8 cellular contexts compared by ENCODE assay signal in the genomic region with DNA sequence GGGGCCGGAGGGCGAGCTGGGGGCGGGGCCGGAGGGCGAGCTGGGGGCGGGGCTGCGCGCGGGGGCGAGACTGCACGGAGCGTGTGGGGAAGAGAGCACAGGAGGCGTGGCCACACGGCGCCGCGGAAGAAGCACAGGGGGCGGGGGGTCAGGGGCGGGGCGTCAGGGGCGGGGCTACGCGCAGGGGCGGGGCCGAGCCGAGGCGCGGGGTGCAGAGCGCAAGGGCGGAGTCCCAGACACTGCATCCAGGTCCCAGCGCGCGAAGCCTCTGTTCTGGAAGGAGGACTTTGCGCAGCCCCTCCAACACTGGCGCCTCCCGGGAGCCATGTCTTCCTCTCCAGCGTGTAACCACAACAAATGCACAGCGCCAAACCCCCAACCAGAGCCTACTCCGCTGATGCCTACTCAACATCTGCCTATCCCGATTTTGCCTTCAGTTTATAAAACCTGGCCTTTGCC.
DNase-seq lines count a peak whose midpoint lies in the region; ATAC-seq, FAIRE-seq and TF ChIP-seq lines count a peak whose summit lies in the region.

No MANE protein-coding gene starts in this region.

- BruUV-seq in HepG2 (replicated peaks; lab: Mats Ljungman, UMichigan), result no TSS peak

- peak overlapping the region; percentile 40 to 71 (median 50) for H3K4me3 ChIP-seq in HepG2 (replicated peaks in 1 of 3; ENCODE audit: insufficient read depth in 1 of 3, low read depth in 2 of 3, low read length in 3 of 3)

- ATAC-seq in HG02759 (IDR thresholded peaks at IDR 0.05; ENCODE audit: unreplicated experiment), result peak; percentile 79
- ATAC-seq in HepG2, result peak; percentile 74

- no peak overlapping the region for H2AFZ ChIP-seq in HepG2 (ENCODE audit: low read length)

- peaks cover 0 to 3% of the 10 kb centered on the region in 2 experiments; a peak in 1 of 5 replicates for H3K27me3 ChIP-seq in HepG2 (ENCODE audit: control insufficient read depth in 1 of 2, insufficient read depth in 2 of 2, low read length in 2 of 2)

- H3K27ac ChIP-seq in HepG2 (ENCODE audit: extremely low read length, insufficient read depth, low read length), result peak overlapping the region; percentile 86

- TF ChIP-seq EP300 in HepG2 (IDR thresholded peaks at IDR 0.05; ENCODE audit: low read depth in 2 of 2, low read length in 2 of 2), result peak in 1 of 2 experiments; percentile 15; a peak in 1 of 4 replicates
- no peak for TF ChIP-seq EP300 in HepG2 (CRISPR knock-in tag; IDR thresholded peaks at IDR 0.05; ENCODE audit: borderline replicate concordance)

- H3K79me2 ChIP-seq in HepG2 (ENCODE audit: insufficient read depth, low read length), result peaks cover 45% of the 10 kb centered on the region

- TF ChIP-seq POLR2A in HepG2 (IDR thresholded peaks at IDR 0.05; ENCODE audit: insufficient read depth in 1 of 2, low read depth in 2 of 2, low read length in 2 of 2), result peak; percentile 67 to 84

- in situ Hi-C loops in HepG2 (cut with HindIII; ENCODE audit: extremely low pct_ligation_motif_present, low pct_unique_long_range_greater_than_20kb), result no loop called here

- CTCF ChIA-PET in GM10248 (lab: Yijun Ruan, JAX), result interaction anchor here (0.7 to 15.2 kb wide), 3 partner anchors 8 to 27 kb away, joined by 3 to 163 read pairs (median 3); no protein-coding TSS in a partner anchor
- CTCF ChIA-PET in HepG2 (lab: Yijun Ruan, JAX; ENCODE audit: low intra/inter-chr PET ratio, low total read pairs), result no interaction called here

- peaks cover 0 to 3% of the 10 kb centered on the region in 2 experiments; a peak in 2 of 5 replicates for H3K36me3 ChIP-seq in HepG2 (replicated peaks in 1 of 2; ENCODE audit: control insufficient read depth in 1 of 2, insufficient read depth in 2 of 2, low read length in 2 of 2)

- TF ChIP-seq RAD21 in HepG2 (CRISPR knock-in tag; IDR thresholded peaks at IDR 0.05), result 0 out of 2 replicates have a peak, but pooled peaks have one; percentile 6

- H3K9ac ChIP-seq in HepG2 (ENCODE audit: insufficient read depth, low read depth, low read length), result peak overlapping the region; percentile 69

- H3K4me2 ChIP-seq in HepG2 (ENCODE audit: low read depth, low read length), result peak overlapping the region; percentile 92

- peak; percentile 44 for FAIRE-seq in HepG2 (lab: Jason Lieb, UNC)

- DNase-seq in GM10248 (ENCODE audit: extremely low spot score), result peak; percentile 100
- DNase-seq in NCI-H2196 treated with DMSO at 0.1 percent for 48 hours (lab: John Stamatoyannopoulos, UW; ENCODE audit: unreplicated experiment), result peak; percentile 62
- DNase-seq in activated CD4-positive, alpha-beta T cell treated with anti-CD3 and anti-CD28 coated beads, Interleukin-2, amount 50 U/mL, for 24 hours (ENCODE audit: low read depth in 1 of 2, low spot score in 1 of 2), result peak; percentile 73 to 80
- peak; percentile 74 for DNase-seq in dedifferentiated amniotic fluid mesenchymal stem cell (ENCODE audit: extremely low spot score)
- DNase-seq in HepG2 (ENCODE audit: low spot score), result peak; percentile 88
- DNase-seq in stimulated activated CD4-positive, alpha-beta T cell treated with anti-CD3 and anti-CD28 coated beads, Interleukin-2, amount 100 ng/mL, for 4 hours (ENCODE audit: low read depth), result peak; percentile 84
- DNase-seq in COR-L47 (lab: John Stamatoyannopoulos, UW), result no peak

- intact Hi-C loops in HepG2 (cut with micrococcal nuclease; ENCODE audit: unreplicated experiment), result loop anchor here (5.0 kb wide), 1 partner anchor 1210 kb away; a partner anchor contains a TSS

- WGBS in HepG2 (ENCODE audit: low lambda C conversion rate), result 8% methylated on average over 2 of the region's 40 CpGs

- H3K4me1 ChIP-seq in HepG2 (ENCODE audit: insufficient read depth, low read length), result peaks cover 70% of the 10 kb centered on the region

- no peaks in the 10 kb centered on the region for H3K9me3 ChIP-seq in HepG2 (ENCODE audit: low read length)

- no peak for TF ChIP-seq CTCF in GM10248 (IDR thresholded peaks at IDR 0.05; ENCODE audit: control extremely low read depth, extremely low read depth, low read depth, missing control alignments)
- no peak for TF ChIP-seq CTCF in HepG2 (CRISPR knock-in tag; IDR thresholded peaks at IDR 0.05)

- POLR2A ChIA-PET in GM10248 (lab: Yijun Ruan, JAX), result interaction anchor here (0.7 kb wide), 1 partner anchor 512 kb away, joined by 4 read pairs; no protein-coding TSS in a partner anchor
- POLR2A ChIA-PET in HepG2 (lab: Yijun Ruan, JAX), result interaction anchor here (0.8 to 3.8 kb wide), 10 partner anchors 9 to 512 kb away, joined by 3 to 15 read pairs (median 6); a partner anchor contains a TSS

- H4K20me1 ChIP-seq in HepG2 (ENCODE audit: insufficient read depth, low read length), result peaks cover 16% of the 10 kb centered on the region

TF ChIP-seq in HepG2, 621 proteins besides CTCF, POLR2A, EP300 and RAD21 (continues in another document):
- TF ChIP-seq, protein P1, sequence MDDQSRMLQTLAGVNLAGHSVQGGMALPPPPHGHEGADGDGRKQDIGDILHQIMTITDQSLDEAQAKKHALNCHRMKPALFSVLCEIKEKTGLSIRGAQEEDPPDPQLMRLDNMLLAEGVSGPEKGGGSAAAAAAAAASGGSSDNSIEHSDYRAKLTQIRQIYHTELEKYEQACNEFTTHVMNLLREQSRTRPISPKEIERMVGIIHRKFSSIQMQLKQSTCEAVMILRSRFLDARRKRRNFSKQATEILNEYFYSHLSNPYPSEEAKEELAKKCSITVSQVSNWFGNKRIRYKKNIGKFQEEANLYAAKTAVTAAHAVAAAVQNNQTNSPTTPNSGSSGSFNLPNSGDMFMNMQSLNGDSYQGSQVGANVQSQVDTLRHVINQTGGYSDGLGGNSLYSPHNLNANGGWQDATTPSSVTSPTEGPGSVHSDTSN (CRISPR knock-in tag; IDR thresholded peaks at IDR 0.05; ENCODE audit: borderline replicate concordance), result no peak
- TF ChIP-seq KAT8 (CRISPR knock-in tag; IDR thresholded peaks at IDR 0.05) (peak; percentile 59; the same call in 1 of the 2 replicates), NR2F2 (IDR thresholded peaks at IDR 0.05; ENCODE audit: borderline replicate concordance, low read depth) (no peak), ZNF678 (CRISPR knock-in tag; IDR thresholded peaks at IDR 0.05) (no peak), ZSCAN9 (CRISPR knock-in tag; IDR thresholded peaks at IDR 0.05; ENCODE audit: borderline replicate concordance) (no peak), EHMT2 (IDR thresholded peaks at IDR 0.05; ENCODE audit: borderline replicate concordance, low read depth, low read length) (no peak), ZNF782 (CRISPR knock-in tag; IDR thresholded peaks at IDR 0.05; ENCODE audit: borderline replicate concordance) (no peak), ZNF660 (CRISPR knock-in tag; IDR thresholded peaks at IDR 0.05; ENCODE audit: borderline replicate concordance, low read depth) (no peak)
- TF ChIP-seq, protein P2, sequence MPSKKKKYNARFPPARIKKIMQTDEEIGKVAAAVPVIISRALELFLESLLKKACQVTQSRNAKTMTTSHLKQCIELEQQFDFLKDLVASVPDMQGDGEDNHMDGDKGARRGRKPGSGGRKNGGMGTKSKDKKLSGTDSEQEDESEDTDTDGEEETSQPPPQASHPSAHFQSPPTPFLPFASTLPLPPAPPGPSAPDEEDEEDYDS (CRISPR knock-in tag; IDR thresholded peaks at IDR 0.05), result peak; percentile 64
- TF ChIP-seq, protein P3, sequence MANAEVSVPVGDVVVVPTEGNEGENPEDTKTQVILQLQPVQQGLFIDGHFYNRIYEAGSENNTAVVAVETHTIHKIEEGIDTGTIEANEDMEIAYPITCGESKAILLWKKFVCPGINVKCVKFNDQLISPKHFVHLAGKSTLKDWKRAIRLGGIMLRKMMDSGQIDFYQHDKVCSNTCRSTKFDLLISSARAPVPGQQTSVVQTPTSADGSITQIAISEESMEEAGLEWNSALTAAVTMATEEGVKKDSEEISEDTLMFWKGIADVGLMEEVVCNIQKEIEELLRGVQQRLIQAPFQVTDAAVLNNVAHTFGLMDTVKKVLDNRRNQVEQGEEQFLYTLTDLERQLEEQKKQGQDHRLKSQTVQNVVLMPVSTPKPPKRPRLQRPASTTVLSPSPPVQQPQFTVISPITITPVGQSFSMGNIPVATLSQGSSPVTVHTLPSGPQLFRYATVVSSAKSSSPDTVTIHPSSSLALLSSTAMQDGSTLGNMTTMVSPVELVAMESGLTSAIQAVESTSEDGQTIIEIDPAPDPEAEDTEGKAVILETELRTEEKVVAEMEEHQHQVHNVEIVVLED (CRISPR knock-in tag; IDR thresholded peaks at IDR 0.05; ENCODE audit: borderline replicate concordance), result no peak
- TF ChIP-seq, protein P4, sequence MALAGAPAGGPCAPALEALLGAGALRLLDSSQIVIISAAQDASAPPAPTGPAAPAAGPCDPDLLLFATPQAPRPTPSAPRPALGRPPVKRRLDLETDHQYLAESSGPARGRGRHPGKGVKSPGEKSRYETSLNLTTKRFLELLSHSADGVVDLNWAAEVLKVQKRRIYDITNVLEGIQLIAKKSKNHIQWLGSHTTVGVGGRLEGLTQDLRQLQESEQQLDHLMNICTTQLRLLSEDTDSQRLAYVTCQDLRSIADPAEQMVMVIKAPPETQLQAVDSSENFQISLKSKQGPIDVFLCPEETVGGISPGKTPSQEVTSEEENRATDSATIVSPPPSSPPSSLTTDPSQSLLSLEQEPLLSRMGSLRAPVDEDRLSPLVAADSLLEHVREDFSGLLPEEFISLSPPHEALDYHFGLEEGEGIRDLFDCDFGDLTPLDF (CRISPR knock-in tag; IDR thresholded peaks at IDR 0.05), result peak; percentile 73
- TF ChIP-seq, protein P5, sequence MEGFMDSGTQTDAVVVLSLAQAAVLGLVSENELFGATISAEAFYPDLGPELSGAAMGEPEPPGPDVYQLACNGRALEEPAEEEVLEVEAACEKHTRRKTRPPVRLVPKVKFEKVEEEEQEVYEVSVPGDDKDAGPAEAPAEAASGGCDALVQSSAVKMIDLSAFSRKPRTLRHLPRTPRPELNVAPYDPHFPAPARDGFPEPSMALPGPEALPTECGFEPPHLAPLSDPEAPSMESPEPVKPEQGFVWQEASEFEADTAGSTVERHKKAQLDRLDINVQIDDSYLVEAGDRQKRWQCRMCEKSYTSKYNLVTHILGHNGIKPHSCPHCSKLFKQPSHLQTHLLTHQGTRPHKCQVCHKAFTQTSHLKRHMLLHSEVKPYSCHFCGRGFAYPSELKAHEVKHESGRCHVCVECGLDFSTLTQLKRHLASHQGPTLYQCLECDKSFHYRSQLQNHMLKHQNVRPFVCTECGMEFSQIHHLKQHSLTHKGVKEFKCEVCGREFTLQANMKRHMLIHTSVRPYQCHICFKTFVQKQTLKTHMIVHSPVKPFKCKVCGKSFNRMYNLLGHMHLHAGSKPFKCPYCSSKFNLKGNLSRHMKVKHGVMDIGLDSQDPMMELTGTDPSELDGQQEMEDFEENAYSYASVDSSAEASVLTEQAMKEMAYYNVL (CRISPR knock-in tag; IDR thresholded peaks at IDR 0.05; ENCODE audit: borderline replicate concordance), result no peak
- TF ChIP-seq, protein P6, sequence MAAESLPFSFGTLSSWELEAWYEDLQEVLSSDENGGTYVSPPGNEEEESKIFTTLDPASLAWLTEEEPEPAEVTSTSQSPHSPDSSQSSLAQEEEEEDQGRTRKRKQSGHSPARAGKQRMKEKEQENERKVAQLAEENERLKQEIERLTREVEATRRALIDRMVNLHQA (CRISPR knock-in tag; IDR thresholded peaks at IDR 0.05), result no peak
